1 cellular context compared by ENCODE assay signal in genomic region chr10:31384589-31384949, GRCh38.
TF ChIP-seq lines count a peak whose summit lies in the region.

No MANE protein-coding gene starts in this region.

TF ChIP-seq in IMR-90, 13 proteins besides CTCF, POLR2A, EP300 and RAD21:
- TF ChIP-seq SMC3 (IDR thresholded peaks at IDR 0.05; ENCODE audit: low read depth, low read length) (no peak), RCOR1 (IDR thresholded peaks at IDR 0.05; ENCODE audit: insufficient replicate concordance, low read length) (no peak)
